Comparison of ENCODE assay signal across 9 cellular contexts in the genomic region with DNA sequence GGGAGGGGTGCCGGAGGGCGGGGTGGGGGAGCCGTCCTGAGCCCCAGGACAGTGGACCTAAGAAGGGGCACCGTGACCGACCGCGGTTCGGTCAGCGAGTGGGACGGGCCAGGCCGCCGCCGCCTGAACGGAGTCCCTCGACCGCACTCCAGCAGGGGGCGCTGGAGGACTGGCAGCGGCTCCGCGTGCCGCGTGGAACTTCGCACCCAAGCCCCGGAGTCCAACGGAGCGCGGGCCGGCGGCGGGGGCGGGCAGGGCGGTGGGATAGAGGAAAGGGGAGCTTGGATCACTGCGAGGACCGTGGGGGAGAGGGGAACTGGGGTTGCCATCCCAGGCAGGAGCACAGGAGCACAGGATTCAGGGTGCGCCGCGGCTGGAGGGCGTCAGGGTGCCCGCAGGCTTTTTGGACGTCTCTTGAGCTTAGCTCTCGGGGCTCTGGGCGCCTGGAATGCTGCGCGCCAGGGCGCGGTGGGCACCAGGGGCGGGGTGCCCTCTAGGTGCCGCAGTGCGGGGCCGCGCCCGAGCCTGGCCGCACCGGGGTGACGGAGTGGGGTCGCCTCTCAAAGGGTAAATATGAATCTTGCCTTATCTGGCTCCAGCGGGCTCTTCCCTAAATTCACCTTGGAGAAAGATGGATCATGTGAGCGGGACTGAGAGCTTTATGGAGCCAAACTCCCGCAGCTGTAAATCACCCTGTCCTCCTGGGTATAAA. TPM values are rescaled to one million over a fixed set of nuclear protein-coding genes. Genes with fewer than 3 reads are reported as not detected.
A peak's percentile ranks its signal among the peaks of the same experiment; 100 is the strongest.
DNase-seq lines count a peak whose midpoint lies in the region; ATAC-seq lines count a peak whose summit lies in the region.
"Had no signal": no experiment of that assay in that cellular context is flagged by ENCODE, and none has a peak within 500 bp of the region (broad histone marks: within the 10 kb centered on the region; RNA-seq: fewer than 3 reads in every experiment).

No MANE protein-coding gene starts in this region.

- no CpG with 5 or more reads among the region's 59 CpGs for WGBS in mesendoderm (ENCODE audit: extremely low coverage, insufficient coverage, low lambda C conversion rate)

- no peak overlapping the region for H3K4ac ChIP-seq in mesendoderm (ENCODE audit: low read depth, low read length)

- H3K9ac ChIP-seq in mesendoderm (ENCODE audit: low read length): no peak overlapping the region
- H3K9ac ChIP-seq: BLaER1 had no signal

- ATAC-seq in HG03571 (IDR thresholded peaks at IDR 0.05; ENCODE audit: unreplicated experiment): no peak

- no peaks in the 10 kb centered on the region for H3K79me2 ChIP-seq in mesendoderm (ENCODE audit: control insufficient read depth, insufficient read depth, low read length)

- peaks cover 32% of the 10 kb centered on the region for H3K27me3 ChIP-seq in effector memory CD4-positive, alpha-beta T cell (replicated peaks; ENCODE audit: control insufficient read depth, insufficient read depth, low read length, poor library complexity, severe bottlenecking)
- H3K27me3 ChIP-seq in mesendoderm (ENCODE audit: insufficient read depth, low read length, poor library complexity): peaks cover 32% of the 10 kb centered on the region

- H3K4me3 ChIP-seq in effector memory CD4-positive, alpha-beta T cell (ENCODE audit: insufficient read depth, low read depth, low read length, poor library complexity, severe bottlenecking): peak overlapping the region; percentile 37
- no peak overlapping the region for H3K4me3 ChIP-seq in mesendoderm (ENCODE audit: low read length)
- H3K4me3 ChIP-seq: BLaER1 had no signal

- H2BK5ac ChIP-seq in mesendoderm (ENCODE audit: low read length): no peak overlapping the region

- peak overlapping the region; percentile 49 for H3K56ac ChIP-seq in mesendoderm (ENCODE audit: low read length)

- H3K4me2 ChIP-seq in mesendoderm (ENCODE audit: low read length): peak overlapping the region; percentile 61

- no peak overlapping the region for H2AK5ac ChIP-seq in mesendoderm (ENCODE audit: low read length)

- H2BK15ac ChIP-seq in mesendoderm (replicated peaks; ENCODE audit: low read depth): no peak overlapping the region

- no peaks in the 10 kb centered on the region for H3K36me3 ChIP-seq in effector memory CD4-positive, alpha-beta T cell (ENCODE audit: control insufficient read depth, insufficient read depth, low read length)
- H3K36me3 ChIP-seq in mesendoderm (ENCODE audit: control insufficient read depth, insufficient read depth, low read length): no peaks in the 10 kb centered on the region
- H3K36me3 ChIP-seq: BLaER1 had no signal

- peaks cover 22% of the 10 kb centered on the region for H3K4me1 ChIP-seq in effector memory CD4-positive, alpha-beta T cell (ENCODE audit: control insufficient read depth, insufficient read depth, low read length, poor library complexity, severe bottlenecking)
- H3K4me1 ChIP-seq in mesendoderm (ENCODE audit: control insufficient read depth, low read depth, low read length): no peaks in the 10 kb centered on the region
- H3K4me1 ChIP-seq: BLaER1 had no signal

- no peak overlapping the region for H3K18ac ChIP-seq in mesendoderm (ENCODE audit: low read length)

- H3K79me1 ChIP-seq in mesendoderm (ENCODE audit: low read length): no peaks in the 10 kb centered on the region

- H3K27ac ChIP-seq in effector memory CD4-positive, alpha-beta T cell (ENCODE audit: insufficient read depth, low read length, poor library complexity, severe bottlenecking): no peak overlapping the region
- H3K27ac ChIP-seq in mesendoderm (ENCODE audit: low read depth, low read length): no peak overlapping the region
- H3K27ac ChIP-seq: BLaER1 had no signal

- H3K23ac ChIP-seq in mesendoderm (ENCODE audit: low read length): no peak overlapping the region

- no peak overlapping the region for H2BK120ac ChIP-seq in mesendoderm (ENCODE audit: low read depth, low read length)

- no peak overlapping the region for H4K5ac ChIP-seq in mesendoderm (ENCODE audit: low read length)

- no peaks in the 10 kb centered on the region for H3K9me3 ChIP-seq in effector memory CD4-positive, alpha-beta T cell (ENCODE audit: control insufficient read depth, low read length)
- H3K9me3 ChIP-seq: BLaER1 had no signal

- DNase-seq in DMS153 treated with DMSO at 0.1 percent for 48 hours (lab: John Stamatoyannopoulos, UW; ENCODE audit: unreplicated experiment): peak; percentile 16
- no peak for DNase-seq in DMS153 (lab: John Stamatoyannopoulos, UW)
- DNase-seq in NCI-H226: peak; percentile 33
- DNase-seq in activated CD8-positive, alpha-beta memory T cell treated with anti-CD3 and anti-CD28 coated beads for 24 hours: peak; percentile 91
- peak; percentile 30 to 46 (median 37) for DNase-seq in effector memory CD4-positive, alpha-beta T cell
- peak; percentile 37 for DNase-seq in mesendoderm
- DNase-seq in stimulated activated CD8-positive, alpha-beta memory T cell treated with anti-CD3 and anti-CD28 coated beads, Interleukin-4, amount 100 ng/mL, for 1 hour (ENCODE audit: low read depth in 2 of 2, low spot score in 1 of 2): peak; percentile 42 to 44

- no peak overlapping the region for H4K8ac ChIP-seq in mesendoderm (ENCODE audit: low read depth, low read length)

RNA-seq across cellular contexts. Expression of a gene that starts 0.4 kb away (rescaled TPM):
- polyA plus RNA-seq in mesendoderm (2013, experiment 1 of 2): not detected
- polyA plus RNA-seq in mesendoderm (2013, experiment 2 of 2): not detected

RNA-seq across cellular contexts. Expression of a gene that starts 0.6 kb away (rescaled TPM):
- polyA plus RNA-seq in mesendoderm (2013, experiment 1 of 2): 0.14 TPM
- 0.21 TPM for polyA plus RNA-seq in mesendoderm (2013, experiment 2 of 2)

RNA-seq across cellular contexts. Expression of a gene that starts 12.0 kb away (rescaled TPM):
- polyA plus RNA-seq in mesendoderm (2013, experiment 1 of 2): not detected
- not detected for polyA plus RNA-seq in mesendoderm (2013, experiment 2 of 2)

RNA-seq across cellular contexts. Expression of a gene that starts 30.3 kb away (rescaled TPM):
- 0.41 TPM for polyA plus RNA-seq in mesendoderm (2013, experiment 1 of 2)
- 0.28 TPM for polyA plus RNA-seq in mesendoderm (2013, experiment 2 of 2)

RNA-seq across cellular contexts. Expression of a gene that starts 48.9 kb away (rescaled TPM):
- 5.3 TPM for polyA plus RNA-seq in mesendoderm (2013, experiment 1 of 2)
- polyA plus RNA-seq in mesendoderm (2013, experiment 2 of 2): 5.6 TPM
